13 cellular contexts compared by ENCODE assay signal in the genomic region with DNA sequence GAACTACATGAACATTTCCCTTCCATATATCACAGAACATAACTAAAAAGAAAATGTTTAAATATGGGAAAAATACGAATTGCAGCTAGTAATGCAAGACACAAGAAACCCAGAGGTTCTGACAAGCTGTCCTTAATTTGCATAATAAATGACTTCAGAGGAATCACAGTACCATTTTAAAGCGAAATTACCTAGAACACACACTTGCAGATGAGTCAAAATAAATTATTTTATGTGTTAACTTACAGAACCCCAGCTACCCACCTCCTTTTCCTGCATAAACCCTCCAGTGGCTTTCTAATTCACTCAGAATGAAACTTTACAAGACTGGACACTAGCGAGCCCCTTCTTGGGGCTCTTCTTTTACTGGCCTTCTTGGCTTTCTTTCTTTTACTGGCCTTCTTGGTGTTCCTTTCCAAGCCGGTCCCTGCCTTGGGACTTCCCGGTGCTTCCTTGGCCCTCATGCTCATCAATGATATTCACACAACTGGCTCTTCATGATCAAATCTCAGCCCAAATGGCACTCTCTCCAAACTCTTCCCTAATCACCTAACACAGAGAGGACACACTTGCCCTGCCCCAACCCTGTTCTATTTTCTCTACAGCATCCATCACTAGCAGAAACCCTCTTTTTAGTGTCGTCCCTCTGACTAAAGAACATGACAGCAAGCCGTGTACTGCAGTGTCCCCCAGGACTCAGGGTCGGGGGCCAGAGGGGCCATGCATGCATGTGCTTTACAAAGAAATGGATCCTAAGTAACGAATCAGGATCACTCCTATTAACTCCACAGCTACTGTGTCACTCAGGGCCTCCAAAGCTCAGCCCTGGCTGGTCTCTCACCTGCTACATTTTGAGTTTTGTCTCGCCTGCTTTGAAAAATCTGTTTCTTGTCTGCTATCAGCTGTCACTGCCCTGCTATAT. TPM values are rescaled to one million over a fixed set of nuclear protein-coding genes. Genes with fewer than 3 reads are reported as not detected.
A peak's percentile ranks its signal among the peaks of the same experiment; 100 is the strongest.
DNase-seq lines count a peak whose midpoint lies in the region; ATAC-seq and TF ChIP-seq lines count a peak whose summit lies in the region.
"Had no signal": no experiment of that assay in that cellular context is flagged by ENCODE, and none has a peak within 500 bp of the region (broad histone marks: within the 10 kb centered on the region; RNA-seq: fewer than 3 reads in every experiment).

No MANE protein-coding gene starts in this region.

- H3K4me3 ChIP-seq in fibroblast of lung (replicated peaks in 1 of 4; ENCODE audit: control extremely low read depth in 1 of 4, insufficient read depth in 1 of 4, low read depth in 3 of 4, low read length in 4 of 4): peak overlapping the region in 1 of 4 experiments; percentile 32
- H3K4me3 ChIP-seq: A549 had no signal

- H2AFZ ChIP-seq in fibroblast of lung (ENCODE audit: low read length): no peak overlapping the region

- ATAC-seq in WTC11 (no peak), HG02588 (IDR thresholded peaks at IDR 0.05; ENCODE audit: unreplicated experiment) (no peak), left colon (no peak)
- ATAC-seq: A549 had no signal

- no peaks in the 10 kb centered on the region for H3K9me3 ChIP-seq in fibroblast of lung (ENCODE audit: control insufficient read depth, insufficient read depth, low read depth, low read length)
- H3K9me3 ChIP-seq: A549 had no signal

- H3K27ac Mint-ChIP-seq in WTC11: no peak overlapping the region
- H3K27ac Mint-ChIP-seq in stimulated activated naive CD8-positive, alpha-beta T cell treated with anti-CD3 and anti-CD28 coated beads, Interleukin-15, Interleukin-2, amounts not matched to agents 100 ng/mL and 50 ng/mL, for 24 hours: peak overlapping the region; percentile 89

- H3K4me3 Mint-ChIP-seq in WTC11: peak overlapping the region; percentile 7; the same call in 1 of the 2 replicates
- peak overlapping the region; percentile 55 for H3K4me3 Mint-ChIP-seq in stimulated activated naive CD8-positive, alpha-beta T cell treated with anti-CD3 and anti-CD28 coated beads, Interleukin-15, Interleukin-2, amounts not matched to agents 100 ng/mL and 50 ng/mL, for 24 hours

- peak overlapping the region; percentile 0 for H3K27ac ChIP-seq in fibroblast of lung (ENCODE audit: insufficient read depth, low read length)
- H3K27ac ChIP-seq: A549 had no signal

- H3K27me3 Mint-ChIP-seq in WTC11 (ENCODE audit: low read depth): no peaks in the 10 kb centered on the region
- H3K27me3 Mint-ChIP-seq in stimulated activated naive CD8-positive, alpha-beta T cell treated with anti-CD3 and anti-CD28 coated beads, Interleukin-15, Interleukin-2, amounts not matched to agents 100 ng/mL and 50 ng/mL, for 24 hours: no peaks in the 10 kb centered on the region

- peaks cover 78% of the 10 kb centered on the region for H3K4me1 Mint-ChIP-seq in WTC11
- peaks cover 84% of the 10 kb centered on the region for H3K4me1 Mint-ChIP-seq in stimulated activated naive CD8-positive, alpha-beta T cell treated with anti-CD3 and anti-CD28 coated beads, Interleukin-15, Interleukin-2, amounts not matched to agents 100 ng/mL and 50 ng/mL, for 24 hours (ENCODE audit: low read depth)

- H3K4me2 ChIP-seq in fibroblast of lung (ENCODE audit: extremely low read depth, insufficient read depth, low read length): peak overlapping the region; percentile 60
- H3K4me2 ChIP-seq: A549 had no signal

- DNase-seq in activated CD8-positive, alpha-beta memory T cell treated with anti-CD3 and anti-CD28 coated beads for 24 hours: peak; percentile 57
- no peak for DNase-seq in activated CD8-positive, alpha-beta memory T cell treated with anti-CD3 and anti-CD28 coated beads, Interleukin-2, amount 50 U/mL, for 4 hours
- DNase-seq in WTC11 (ENCODE audit: low spot score): no peak
- DNase-seq in fibroblast of lung (ENCODE audit: low read depth in 2 of 2): no peak
- DNase-seq in left colon: no peak
- DNase-seq in DMS114 treated with DMSO at 0.1 percent for 48 hours (lab: John Stamatoyannopoulos, UW; ENCODE audit: unreplicated experiment): no peak
- DNase-seq: dorsolateral prefrontal cortex, hypothalamus, NCI-H1092 treated with DMSO at 0.1 percent for 48 hours, NCI-H82 had no signal

- POLR2A ChIA-PET in WTC11 (lab: Charles Lee): interaction anchor here (0.5 kb wide), 1 partner anchor 302 kb away, joined by 6 read pairs; no protein-coding TSS in a partner anchor

- no peak overlapping the region for H3K9ac ChIP-seq in fibroblast of lung (ENCODE audit: insufficient read depth, low read length)

- intact Hi-C loops in left colon (cut with DNase I, micrococcal nuclease): no loop called here

- no peaks in the 10 kb centered on the region for H3K27me3 ChIP-seq in fibroblast of lung (ENCODE audit: control insufficient read depth, insufficient read depth, low read length)
- H3K27me3 ChIP-seq: dorsolateral prefrontal cortex had no signal

- TF ChIP-seq CTCF in WTC11 (IDR thresholded peaks at IDR 0.05): no peak
- TF ChIP-seq CTCF in fibroblast of lung (conservative IDR thresholded peaks at IDR 0.05 in 1 of 2, IDR thresholded peaks at IDR 0.05 in 1 of 2; ENCODE audit: low read depth in 1 of 2, low read length in 2 of 2): no peak

- H4K20me1 ChIP-seq in fibroblast of lung (ENCODE audit: control insufficient read depth, extremely low read depth, insufficient read depth, low read length): no peaks in the 10 kb centered on the region

- peaks cover 2% of the 10 kb centered on the region for H3K36me3 ChIP-seq in fibroblast of lung (ENCODE audit: control insufficient read depth, insufficient read depth, low read length)

- CTCF ChIA-PET in WTC11 (lab: Charles Lee): interaction anchor here (0.6 to 4.7 kb wide), 3 partner anchors 94 to 239 kb away, joined by 3 to 20 read pairs (median 3); no protein-coding TSS in a partner anchor

- peaks cover 28% of the 10 kb centered on the region for H3K4me1 ChIP-seq in fibroblast of lung (ENCODE audit: control insufficient read depth, extremely low read depth, insufficient read depth, low read length)

- H3K36me3 Mint-ChIP-seq in WTC11: peaks cover 14% of the 10 kb centered on the region; the same call in 1 of the 2 replicates
- H3K36me3 Mint-ChIP-seq in stimulated activated naive CD8-positive, alpha-beta T cell treated with anti-CD3 and anti-CD28 coated beads, Interleukin-15, Interleukin-2, amounts not matched to agents 100 ng/mL and 50 ng/mL, for 24 hours (ENCODE audit: low read depth): peaks cover 55% of the 10 kb centered on the region

- peaks cover 92% of the 10 kb centered on the region for H3K79me2 ChIP-seq in fibroblast of lung (ENCODE audit: control insufficient read depth, insufficient read depth, low read length)

- no peaks in the 10 kb centered on the region for H3K9me3 Mint-ChIP-seq in WTC11
- no peaks in the 10 kb centered on the region for H3K9me3 Mint-ChIP-seq in stimulated activated naive CD8-positive, alpha-beta T cell treated with anti-CD3 and anti-CD28 coated beads, Interleukin-15, Interleukin-2, amounts not matched to agents 100 ng/mL and 50 ng/mL, for 24 hours

TF ChIP-seq in WTC11, 78 proteins besides CTCF, POLR2A, EP300 and RAD21 (continues in another document):
- no peak for TF ChIP-seq EMX1 (CRISPR knock-in tag; IDR thresholded peaks at IDR 0.05)
- no peak for TF ChIP-seq NR1H2 (CRISPR knock-in tag; IDR thresholded peaks at IDR 0.05)
- no peak for TF ChIP-seq NFYB (CRISPR knock-in tag; conservative IDR thresholded peaks at IDR 0.05; ENCODE audit: low read depth)
- TF ChIP-seq PREB (CRISPR knock-in tag; IDR thresholded peaks at IDR 0.05; ENCODE audit: borderline replicate concordance): no peak
- no peak for TF ChIP-seq ZNF512 (CRISPR knock-in tag; IDR thresholded peaks at IDR 0.05; ENCODE audit: borderline replicate concordance)
- no peak for TF ChIP-seq ZNF219 (CRISPR knock-in tag; IDR thresholded peaks at IDR 0.05; ENCODE audit: borderline replicate concordance)

RNA-seq across cellular contexts. Expression of gene CHSY1, which starts 4.8 kb away (rescaled TPM):
- total RNA-seq in WTC11 (2021) (56.3 to 59.1 TPM (median 57.4 TPM) in 3 replicates), fibroblast of lung (26.7 and 28.6 TPM in 2 replicates), left colon (10 to 100 TPM; 10.6 to 11.7 TPM)
- polyA plus RNA-seq in fibroblast of lung: 52.1 and 57.0 TPM in 2 replicates
- polyA plus RNA-seq in fibroblast of lung (2012): 33.9 and 40.6 TPM in 2 replicates
- 31.2 and 42.2 TPM in 2 replicates for polyA minus RNA-seq in fibroblast of lung (ENCODE audit: low replicate concordance)

RNA-seq across cellular contexts. Expression of gene SELENOS, which starts 30.2 kb away (rescaled TPM):
- total RNA-seq in WTC11 (2021) (38.2 to 43.8 TPM (median 39.3 TPM) in 3 replicates), fibroblast of lung (59.8 and 66.2 TPM in 2 replicates), left colon (100 to 1,000 TPM; 134 to 142 TPM)
- polyA plus RNA-seq in fibroblast of lung: 105 and 130 TPM in 2 replicates
- 73.5 and 86.1 TPM in 2 replicates for polyA plus RNA-seq in fibroblast of lung (2012)
- polyA minus RNA-seq in fibroblast of lung (ENCODE audit: low replicate concordance): 14.9 and 19.2 TPM in 2 replicates

RNA-seq across cellular contexts. Expression of gene SNRPA1, which starts 48.0 kb away (rescaled TPM):
- 144 to 170 TPM (median 151 TPM) in 3 replicates for total RNA-seq in WTC11 (2021)
- total RNA-seq in fibroblast of lung: 7.7 and 12.9 TPM in 2 replicates
- 90.3 and 118 TPM in 2 replicates for polyA plus RNA-seq in fibroblast of lung
- polyA plus RNA-seq in fibroblast of lung (2012): 55.7 and 70.8 TPM in 2 replicates
- 5.2 and 5.3 TPM in 2 replicates for polyA minus RNA-seq in fibroblast of lung (ENCODE audit: low replicate concordance)
- total RNA-seq in left colon: 10 to 100 TPM; 44.7 to 48.2 TPM
